ENCODE assay signal across 8 cellular contexts in genomic region chr17:62477718-62478401, GRCh38. TPM values are rescaled to one million over a fixed set of nuclear protein-coding genes. Genes with fewer than 3 reads are reported as not detected.
DNase-seq lines count a peak whose midpoint lies in the region; ATAC-seq and TF ChIP-seq lines count a peak whose summit lies in the region.
"Not testable (repeated sequence)": the region's sequence is repeated elsewhere in the genome, so short reads cannot be mapped to it uniquely, and the experiment has no call there.

No MANE protein-coding gene starts in this region.

- H2BK15ac ChIP-seq in H9 (ENCODE audit: low read depth, low read length): not testable (repeated sequence)

- H3K23me2 ChIP-seq in H9 (ENCODE audit: insufficient read length, low read depth, low read length, poor library complexity, severe bottlenecking): not testable (repeated sequence)

- H3K4me3 ChIP-seq in astrocyte of the cerebellum (ENCODE audit: low read depth, low read length): peak overlapping the region; percentile 67
- peak overlapping the region; percentile 62 to 67 for H3K4me3 ChIP-seq in neutrophil (ENCODE audit: low read depth in 1 of 2, low read length in 1 of 2)
- H3K4me3 ChIP-seq in suprapubic skin: peak overlapping the region; percentile 67

- peaks cover 15% of the 10 kb centered on the region for H3K36me3 ChIP-seq in neutrophil
- not testable (repeated sequence) for H3K36me3 ChIP-seq in suprapubic skin

- not testable (repeated sequence) for H3K23ac ChIP-seq in H9 (ENCODE audit: insufficient read length, low read depth, low read length)

- peaks cover 18 to 31% of the 10 kb centered on the region in 2 experiments for H3K4me1 Mint-ChIP-seq in H9
- peaks cover 17 to 31% (median 22%) of the 10 kb centered on the region in 3 donors for H3K4me1 Mint-ChIP-seq in IgD-negative memory B cell

- peak; percentile 34 for DNase-seq in GM10266 (ENCODE audit: extremely low spot score)
- peak; percentile 49 for DNase-seq in H9
- DNase-seq in UCSD-AML1 (lab: John Stamatoyannopoulos, UW; ENCODE audit: unreplicated experiment): peak; percentile 51
- not testable (repeated sequence) for DNase-seq in astrocyte of the cerebellum (ENCODE audit: low read depth)
- DNase-seq in left cardiac atrium: peak; percentile 55
- DNase-seq in suprapubic skin (ENCODE audit: low spot score in 2 of 2): peak in 1 of 2 donors; percentile 70

- not testable (repeated sequence) for H4K91ac ChIP-seq in H9 (ENCODE audit: insufficient read length, low read depth, low read length)

- not testable (repeated sequence) for H3K14ac ChIP-seq in H9 (ENCODE audit: insufficient read depth, low read length)

- in situ Hi-C loops in astrocyte of the cerebellum (cut with HindIII; ENCODE audit: low sequenced_read_pairs): not testable (repeated sequence)

- not testable (repeated sequence) for H2AFZ ChIP-seq in H9 (ENCODE audit: low read length)

- H3K27me3 ChIP-seq in H9 (ENCODE audit: insufficient read depth, low read length); neutrophil; suprapubic skin: not testable (repeated sequence)

- H3K56ac ChIP-seq in H9 (ENCODE audit: insufficient read length, low read depth, low read length): not testable (repeated sequence)

- H3K4me3 Mint-ChIP-seq in H9: peak overlapping the region; percentile 71 to 87
- peak overlapping the region; percentile 81 to 97 (median 93) for H3K4me3 Mint-ChIP-seq in IgD-negative memory B cell

- H3K79me1 ChIP-seq in H9 (ENCODE audit: insufficient read depth, low read depth, low read length, poor library complexity, severe bottlenecking): not testable (repeated sequence)

- intact Hi-C loops in left cardiac atrium (cut with DNase I): not testable (repeated sequence)

- H3K79me2 ChIP-seq in H9 (ENCODE audit: insufficient read depth, low read length): not testable (repeated sequence)

- TF ChIP-seq EP300 in suprapubic skin (IDR thresholded peaks at IDR 0.05): not testable (repeated sequence)

- H2BK120ac ChIP-seq in H9 (ENCODE audit: low read depth, low read length, poor library complexity, severe bottlenecking): not testable (repeated sequence)

- H3K4ac ChIP-seq in H9 (ENCODE audit: low read depth, low read length): not testable (repeated sequence)

- not testable (repeated sequence) for H4K8ac ChIP-seq in H9 (replicated peaks; ENCODE audit: insufficient read length, low read depth, low read length)

- peak; percentile 18 for TF ChIP-seq CTCF in GM10266 (IDR thresholded peaks at IDR 0.05; ENCODE audit: control insufficient read depth, insufficient read depth, low read depth, missing control alignments)
- not testable (repeated sequence) for TF ChIP-seq CTCF in H9 (conservative IDR thresholded peaks at IDR 0.05); astrocyte of the cerebellum (IDR thresholded peaks at IDR 0.05; ENCODE audit: low read depth, low read length, missing control alignments); neutrophil (IDR thresholded peaks at IDR 0.05); suprapubic skin (IDR thresholded peaks at IDR 0.05)

- not testable (repeated sequence) for H2BK12ac ChIP-seq in H9 (ENCODE audit: insufficient read length, low read depth, low read length)

- no CpG with 5 or more reads among the region's 59 CpGs for WGBS in H9 (ENCODE audit: extremely low coverage, insufficient read length, low lambda C conversion rate)
- 2% methylated on average over 3 of the region's 59 CpGs for WGBS in suprapubic skin

- H3K27me3 Mint-ChIP-seq in H9 (ENCODE audit: low read depth); IgD-negative memory B cell: not testable (repeated sequence)

- not testable (repeated sequence) for H2BK5ac ChIP-seq in H9 (ENCODE audit: insufficient read length, low read length)

- H4K20me1 ChIP-seq in H9 (ENCODE audit: control insufficient read depth, insufficient read depth, insufficient read length): not testable (repeated sequence)

- TF ChIP-seq POLR2A in suprapubic skin (IDR thresholded peaks at IDR 0.05): not testable (repeated sequence)

- H2BK20ac ChIP-seq in H9 (ENCODE audit: low read depth, low read length, poor library complexity, severe bottlenecking): not testable (repeated sequence)

- not testable (repeated sequence) for H2AK5ac ChIP-seq in H9 (ENCODE audit: insufficient read length, low read length)

- not testable (repeated sequence) for H3T11ph ChIP-seq in H9 (ENCODE audit: low read length)

- not testable (repeated sequence) for H3K18ac ChIP-seq in H9 (ENCODE audit: insufficient read length, low read depth, low read length)

- not testable (repeated sequence) for H3K9me3 ChIP-seq in H9 (ENCODE audit: control insufficient read depth, low read depth, low read length); neutrophil; suprapubic skin

- peaks cover 11 to 30% (median 24%) of the 10 kb centered on the region in 3 experiments; a peak in 6 of 7 replicates for H3K36me3 Mint-ChIP-seq in H9 (ENCODE audit: insufficient read depth in 1 of 3, low read depth in 3 of 3)
- not testable (repeated sequence) for H3K36me3 Mint-ChIP-seq in IgD-negative memory B cell

- not testable (repeated sequence) for H3K9me3 Mint-ChIP-seq in H9, IgD-negative memory B cell

- ATAC-seq in left cardiac atrium: peak; percentile 25 to 45

- H3K9ac ChIP-seq in H9 (ENCODE audit: extremely low read depth, insufficient read length, low read length): peak overlapping the region; percentile 58

- H4K5ac ChIP-seq in H9 (ENCODE audit: insufficient read length, low read depth, low read length): not testable (repeated sequence)

- H3K4me2 ChIP-seq in H9 (ENCODE audit: insufficient read depth, insufficient read length, low read length): peak overlapping the region; percentile 54

- not testable (repeated sequence) for H3K27ac ChIP-seq in H9 (ENCODE audit: insufficient read length, low read depth, low read length)
- H3K27ac ChIP-seq in neutrophil (peak overlapping the region; percentile 92), suprapubic skin (peak overlapping the region; percentile 98)

- H3K4me1 ChIP-seq in H9 (ENCODE audit: insufficient read depth, low read length): not testable (repeated sequence)
- peaks cover 16 to 24% of the 10 kb centered on the region in 2 experiments for H3K4me1 ChIP-seq in neutrophil (ENCODE audit: control insufficient read depth in 1 of 2, insufficient read depth in 1 of 2, low read depth in 1 of 2, low read length in 1 of 2)
- H3K4me1 ChIP-seq in suprapubic skin: peaks cover 35% of the 10 kb centered on the region

- H3K27ac Mint-ChIP-seq in H9 (peak overlapping the region in 1 of 3 experiments; percentile 70; a peak in 1 of 7 replicates), IgD-negative memory B cell (peak overlapping the region; percentile 86 to 91 (median 87))

RNA-seq across cellular contexts. Expression of gene TLK2, which starts 0.8 kb away (rescaled TPM):
- total RNA-seq in H9 (2021) (63.7 and 67.0 TPM in 2 replicates), left cardiac atrium (10 to 100 TPM; 25.5 to 26.1 TPM), suprapubic skin (10 to 100 TPM; 25.4 to 47.8 (median 26.5) TPM)
- polyA plus RNA-seq in IgD-negative memory B cell: 12.1 TPM

RNA-seq across cellular contexts. Expression of gene METTL2A, which starts 54.2 kb away (rescaled TPM):
- 37.6 and 39.3 TPM in 2 replicates for total RNA-seq in H9 (2021)
- 18.4 TPM for polyA plus RNA-seq in IgD-negative memory B cell
- 10 to 100 TPM; 16.3 to 17.6 TPM for total RNA-seq in left cardiac atrium
- 10 to 100 TPM; 14.7 to 21.7 (median 15.4) TPM for total RNA-seq in suprapubic skin
